8 cellular contexts compared by ENCODE assay signal in genomic region chr1:70205076-70205436, GRCh38. TPM values are rescaled to one million over a fixed set of nuclear protein-coding genes. Genes with fewer than 3 reads are reported as not detected.
DNase-seq lines count a peak whose midpoint lies in the region; ATAC-seq and TF ChIP-seq lines count a peak whose summit lies in the region.

No MANE protein-coding gene starts in this region.

- DNase-seq in stimulated activated naive CD8-positive, alpha-beta T cell treated with anti-CD3 and anti-CD28 coated beads, Interleukin-15, Interleukin-2, amounts not matched to agents 100 U/mL and 50 U/mL, for 24 hours: no peak
- DNase-seq in astrocyte of the cerebellum (ENCODE audit: low read depth): no peak
- no peak for DNase-seq in lower lobe of right lung
- DNase-seq in aorta: no peak
- no peak for DNase-seq in G401 (ENCODE audit: low spot score)
- DNase-seq in NCI-H2107 treated with DMSO at 0.1 percent for 48 hours (lab: John Stamatoyannopoulos, UW; ENCODE audit: unreplicated experiment): no peak

- intact Hi-C loops in lower lobe of right lung (cut with DNase I): no loop called here
- intact Hi-C loops in aorta (cut with DNase I): loop anchor here (2.0 to 10.0 kb wide), 3 partner anchors 150 to 876 kb away; partner anchors contain the start of genes ANKRD13C (in 1 of the 2), CTH (in 1 of the 2) and ZRANB2 (in 1 of the 2)

- H3K27ac ChIP-seq in lower lobe of right lung (peak overlapping the region; percentile 93), aorta (ENCODE audit: low read depth in 1 of 2, low read length in 2 of 2) (peak overlapping the region; percentile 69 to 88)

- H3K36me3 ChIP-seq in lower lobe of right lung (peaks cover 11% of the 10 kb centered on the region), aorta (ENCODE audit: control insufficient read depth in 1 of 2, insufficient read depth in 2 of 2, low read length in 1 of 2) (no peaks in the 10 kb centered on the region)

- WGBS in aorta, 2 donors: 1% methylated on average over 10 of the region's 10 CpGs

- peak overlapping the region; percentile 98 for H3K4me3 Mint-ChIP-seq in stimulated activated naive CD8-positive, alpha-beta T cell treated with anti-CD3 and anti-CD28 coated beads, Interleukin-15, Interleukin-2, amounts not matched to agents 100 ng/mL and 50 ng/mL, for 24 hours

- H3K27me3 Mint-ChIP-seq in stimulated activated naive CD8-positive, alpha-beta T cell treated with anti-CD3 and anti-CD28 coated beads, Interleukin-15, Interleukin-2, amounts not matched to agents 100 ng/mL and 50 ng/mL, for 24 hours: no peaks in the 10 kb centered on the region

- H3K27ac Mint-ChIP-seq in stimulated activated naive CD8-positive, alpha-beta T cell treated with anti-CD3 and anti-CD28 coated beads, Interleukin-15, Interleukin-2, amounts not matched to agents 100 ng/mL and 50 ng/mL, for 24 hours: peak overlapping the region; percentile 96

- no peaks in the 10 kb centered on the region for H3K9me3 ChIP-seq in lower lobe of right lung
- H3K9me3 ChIP-seq in aorta (ENCODE audit: control insufficient read depth, low read length): no peaks in the 10 kb centered on the region

- H3K36me3 Mint-ChIP-seq in stimulated activated naive CD8-positive, alpha-beta T cell treated with anti-CD3 and anti-CD28 coated beads, Interleukin-15, Interleukin-2, amounts not matched to agents 100 ng/mL and 50 ng/mL, for 24 hours (ENCODE audit: low read depth): peaks cover 29% of the 10 kb centered on the region

- peak overlapping the region; percentile 99 for H3K4me3 ChIP-seq in astrocyte of the cerebellum (ENCODE audit: low read depth, low read length)
- H3K4me3 ChIP-seq in lower lobe of right lung: peak overlapping the region; percentile 86
- H3K4me3 ChIP-seq in aorta (ENCODE audit: low read length in 2 of 2): peak overlapping the region; percentile 87 to 99

- no peaks in the 10 kb centered on the region for H3K9me3 Mint-ChIP-seq in stimulated activated naive CD8-positive, alpha-beta T cell treated with anti-CD3 and anti-CD28 coated beads, Interleukin-15, Interleukin-2, amounts not matched to agents 100 ng/mL and 50 ng/mL, for 24 hours

- in situ Hi-C loops in astrocyte of the cerebellum (cut with HindIII; ENCODE audit: low sequenced_read_pairs) (no loop called here), G401 (cut with HindIII; ENCODE audit: low sequenced_read_pairs) (no loop called here)

- H3K4me1 Mint-ChIP-seq in stimulated activated naive CD8-positive, alpha-beta T cell treated with anti-CD3 and anti-CD28 coated beads, Interleukin-15, Interleukin-2, amounts not matched to agents 100 ng/mL and 50 ng/mL, for 24 hours (ENCODE audit: low read depth): peaks cover 72% of the 10 kb centered on the region

- no peak for TF ChIP-seq CTCF in astrocyte of the cerebellum (IDR thresholded peaks at IDR 0.05; ENCODE audit: low read depth, low read length, missing control alignments)
- TF ChIP-seq CTCF in lower lobe of right lung (IDR thresholded peaks at IDR 0.05): no peak

- peaks cover 43% of the 10 kb centered on the region for H3K4me1 ChIP-seq in lower lobe of right lung
- peaks cover 0 to 2% of the 10 kb centered on the region in 2 donors for H3K4me1 ChIP-seq in aorta (ENCODE audit: control insufficient read depth in 1 of 2, insufficient read depth in 2 of 2, low read length in 2 of 2)

- ATAC-seq in stimulated activated naive CD8-positive, alpha-beta T cell treated with anti-CD3 and anti-CD28 coated beads, Interleukin-15, Interleukin-2, amounts not matched to agents 100 U/mL and 50 U/mL, for 24 hours: no peak
- ATAC-seq in HG03432 (IDR thresholded peaks at IDR 0.05; ENCODE audit: unreplicated experiment) (peak; percentile 41), lower lobe of right lung (peak in 1 of 2 donors; percentile 58), aorta (ENCODE audit: low FRiP score) (peak; percentile 62)

- no peaks in the 10 kb centered on the region for H3K27me3 ChIP-seq in lower lobe of right lung (ENCODE audit: low read depth)
- H3K27me3 ChIP-seq in aorta (ENCODE audit: control insufficient read depth in 1 of 2, insufficient read depth in 2 of 2, low read length in 1 of 2): no peaks in the 10 kb centered on the region

RNA-seq across cellular contexts. Expression of gene LRRC40, which starts 0.3 kb away (rescaled TPM):
- 10.5 TPM for total RNA-seq in lower lobe of right lung
- total RNA-seq in aorta: 10 to 100 TPM; 11.5 to 12.7 TPM
- 1 to 10 TPM; 6.3 to 8.8 TPM for polyA plus RNA-seq in aorta
- total RNA-seq in G401 (2014; rRNA removed; shearing (Covaris generic)): 44.2 and 70.1 TPM in 2 replicates

RNA-seq across cellular contexts. Expression of gene SRSF11, which starts 16.1 kb away (rescaled TPM):
- 143 TPM for total RNA-seq in lower lobe of right lung
- 100 to 1,000 TPM; 196 to 232 TPM for total RNA-seq in aorta
- 100 to 1,000 TPM in 1 of 2 donors, 10 to 100 TPM in 1; 39.2 to 371 TPM for polyA plus RNA-seq in aorta
- 91.6 and 130 TPM in 2 replicates for total RNA-seq in G401 (2014; rRNA removed; shearing (Covaris generic))
